In the genomic region with DNA sequence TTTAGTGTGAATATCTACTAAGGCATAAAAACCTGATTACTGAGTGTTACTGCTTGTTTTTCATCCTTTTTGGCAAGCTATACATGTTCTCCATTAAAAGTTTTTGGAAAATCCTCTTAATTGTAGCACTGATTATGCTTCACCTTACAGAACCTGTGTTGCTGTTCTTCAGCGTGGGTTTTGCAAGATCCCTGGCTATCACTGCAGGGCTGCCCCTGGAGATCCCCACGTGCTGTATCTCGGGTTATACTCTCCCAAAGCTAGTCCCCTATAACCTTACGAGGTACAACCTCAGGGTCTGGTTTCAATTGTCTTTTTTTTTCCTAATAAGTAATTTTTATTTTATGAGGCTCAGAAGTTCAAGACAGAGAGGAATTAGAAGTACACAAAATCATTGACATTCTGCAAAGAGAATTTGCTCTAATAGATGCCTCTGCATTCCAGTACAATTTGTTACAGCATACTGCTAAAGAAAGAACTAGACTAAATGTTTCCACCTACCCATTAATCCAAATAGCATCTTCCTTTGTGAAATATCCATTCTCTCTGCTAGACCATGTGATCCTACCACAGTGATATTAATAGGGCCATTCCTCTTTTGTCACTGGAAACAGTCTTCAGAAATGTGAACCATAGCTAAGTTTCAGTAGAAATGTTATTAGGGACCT, we compare ENCODE assay signal across 27 cellular contexts.
"Had no signal": no experiment of that assay in that cellular context is flagged by ENCODE, and none has a peak within 500 bp of the region (broad histone marks: within the 10 kb centered on the region; RNA-seq: fewer than 3 reads in every experiment).

No MANE protein-coding gene starts in this region.

- H3K4me1 ChIP-seq: SJCRH30 had no signal

- H3K27ac Mint-ChIP-seq: activated CD4-positive, alpha-beta T cell treated with anti-CD3 and anti-CD28 coated beads, Interleukin-2, amount 10 ng/mL, durations not matched to agents 24 days and 14 days; activated CD8-positive, alpha-beta T cell treated with anti-CD3 and anti-CD28 coated beads for 36 hours; activated naive CD8-positive, alpha-beta T cell treated with anti-CD3 and anti-CD28 coated beads for 36 hours; activated T-cell treated with anti-CD3 and anti-CD28 coated beads, Interleukin-2, amount 50 U/mL, for 72 hours; activated T-helper 17 cell treated with anti-CD3 and anti-CD28 coated beads, Interleukin-2, amount 50 U/mL, for 72 hours had no signal

- H3K9me3 Mint-ChIP-seq: activated CD4-positive, alpha-beta T cell treated with anti-CD3 and anti-CD28 coated beads, Interleukin-2, amount 10 ng/mL, durations not matched to agents 24 days and 14 days; activated CD8-positive, alpha-beta T cell treated with anti-CD3 and anti-CD28 coated beads for 36 hours; activated naive CD8-positive, alpha-beta T cell treated with anti-CD3 and anti-CD28 coated beads for 36 hours; activated T-cell treated with anti-CD3 and anti-CD28 coated beads, Interleukin-2, amount 50 U/mL, for 72 hours; activated T-helper 17 cell treated with anti-CD3 and anti-CD28 coated beads, Interleukin-2, amount 50 U/mL, for 72 hours; central memory CD8-positive, alpha-beta T cell had no signal

- H3K4me1 Mint-ChIP-seq: central memory CD8-positive, alpha-beta T cell had no signal

- H3K36me3 Mint-ChIP-seq: activated naive CD8-positive, alpha-beta T cell treated with anti-CD3 and anti-CD28 coated beads for 36 hours had no signal

- H3K27me3 Mint-ChIP-seq: activated T-helper 17 cell treated with anti-CD3 and anti-CD28 coated beads, Interleukin-2, amount 50 U/mL, for 72 hours had no signal

- H3K27me3 ChIP-seq: brain microvascular endothelial cell, SJCRH30 had no signal

- H3K9me3 ChIP-seq: SJCRH30 had no signal

- DNase-seq: activated CD4-positive, alpha-beta T cell treated with anti-CD3 and anti-CD28 coated beads, Interleukin-2, amount 10 ng/mL, durations not matched to agents 24 days and 14 days; activated CD4-positive, alpha-beta T cell treated with anti-CD3 and anti-CD28 coated beads, Interleukin-2, amount 50 U/mL, for 4 hours; activated CD8-positive, alpha-beta T cell treated with anti-CD3 and anti-CD28 coated beads for 36 hours; activated effector memory CD4-positive, alpha-beta T cell treated with anti-CD3 and anti-CD28 coated beads, Interleukin-2, amount 50 U/mL, for 16 hours; activated naive CD4-positive, alpha-beta T cell; activated naive CD4-positive, alpha-beta T cell treated with anti-CD3 and anti-CD28 coated beads, Interleukin-2, amount 50 U/mL, for 16 hours; activated naive CD8-positive, alpha-beta T cell treated with anti-CD3 and anti-CD28 coated beads for 36 hours; activated T-cell treated with anti-CD3 and anti-CD28 coated beads, Interleukin-2, amount 50 U/mL, for 1 hour; activated T-cell treated with anti-CD3 and anti-CD28 coated beads, Interleukin-2, amount 50 U/mL, for 72 hours; amniotic stem cell; aorta; brain microvascular endothelial cell; NCI-H1105; NCI-H1417 treated with DMSO at 0.1 percent for 48 hours; NCI-H187 treated with DMSO at 0.1 percent for 48 hours; NCI-H2081; NCI-H2171 treated with DMSO at 0.1 percent for 48 hours; NCI-H510A treated with DMSO at 0.1 percent for 48 hours; NCI-H526 treated with DMSO at 0.1 percent for 48 hours; NCI-H774; SHP77; SJCRH30; T1000 had no signal

- H3K27ac ChIP-seq: brain microvascular endothelial cell, SJCRH30, SK-N-MC had no signal

- H3K4me3 Mint-ChIP-seq: activated CD4-positive, alpha-beta T cell treated with anti-CD3 and anti-CD28 coated beads, Interleukin-2, amount 10 ng/mL, durations not matched to agents 24 days and 14 days; activated CD8-positive, alpha-beta T cell treated with anti-CD3 and anti-CD28 coated beads for 36 hours; activated naive CD8-positive, alpha-beta T cell treated with anti-CD3 and anti-CD28 coated beads for 36 hours; activated T-cell treated with anti-CD3 and anti-CD28 coated beads, Interleukin-2, amount 50 U/mL, for 72 hours; activated T-helper 17 cell treated with anti-CD3 and anti-CD28 coated beads, Interleukin-2, amount 50 U/mL, for 72 hours; central memory CD8-positive, alpha-beta T cell had no signal

- H3K4me3 ChIP-seq: SJCRH30, SK-N-MC had no signal

- ATAC-seq: activated CD8-positive, alpha-beta T cell treated with anti-CD3 and anti-CD28 coated beads for 36 hours; activated T-cell treated with anti-CD3 and anti-CD28 coated beads, Interleukin-2, amount 50 U/mL, for 72 hours; activated T-helper 17 cell treated with anti-CD3 and anti-CD28 coated beads, Interleukin-2, amount 50 U/mL, for 72 hours; Panc1 had no signal

- H3K36me3 ChIP-seq: brain microvascular endothelial cell, SJCRH30 had no signal
